ENCODE assay signal across 25 cellular contexts in the genomic region with DNA sequence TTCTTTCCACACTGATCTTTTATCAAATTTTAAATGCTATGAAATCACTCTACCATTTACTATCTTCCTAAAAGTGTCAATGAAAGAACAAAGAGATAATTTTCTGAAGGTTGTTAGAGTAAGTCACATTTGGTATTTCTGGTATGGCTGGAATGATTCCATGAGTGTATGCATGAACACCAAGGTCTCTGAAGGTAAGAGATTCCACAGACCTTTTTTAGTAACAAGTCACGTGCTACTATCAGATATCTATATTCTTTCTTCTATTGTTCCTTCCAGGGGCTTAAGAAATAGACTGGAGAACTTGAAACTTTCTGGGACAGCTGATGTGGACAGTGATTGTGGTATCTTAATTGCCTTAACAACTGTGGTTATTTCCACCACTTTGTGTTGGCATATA.
A peak's percentile ranks its signal among the peaks of the same experiment; 100 is the strongest.
DNase-seq lines count a peak whose midpoint lies in the region; ATAC-seq, FAIRE-seq and TF ChIP-seq lines count a peak whose summit lies in the region.
"Had no signal": no experiment of that assay in that cellular context is flagged by ENCODE, and none has a peak within 500 bp of the region (broad histone marks: within the 10 kb centered on the region; RNA-seq: fewer than 3 reads in every experiment).

No MANE protein-coding gene starts in this region.

- no peak overlapping the region for H3K27ac ChIP-seq in A549

- POLR2A ChIA-PET in A549 (lab: Yijun Ruan, JAX), result no interaction called here

- peak; percentile 36 for FAIRE-seq in A549 (lab: Jason Lieb, UNC)
- FAIRE-seq: GM12878, GM19239, H54, HTR-8/SVneo had no signal

- H3K4me3 ChIP-seq in A549, result no peak overlapping the region
- no peak overlapping the region for H3K4me3 ChIP-seq in H7 (ENCODE audit: insufficient read depth, low read depth, low read length)
- no peak overlapping the region for H3K4me3 ChIP-seq in choroid plexus epithelial cell (ENCODE audit: low read depth, low read length)
- H3K4me3 ChIP-seq: GM12878, GM23338 had no signal

- WGBS in A549 (ENCODE audit: missing lambda C conversion rate), result 92% methylated on average over 1 of the region's 1 CpG

- no peak for TF ChIP-seq EP300 in A549 (IDR thresholded peaks at IDR 0.05)

- TF ChIP-seq RAD21 in A549 (conservative IDR thresholded peaks at IDR 0.05 in 1 of 2, IDR thresholded peaks at IDR 0.05 in 1 of 2), result no peak

- no peaks in the 10 kb centered on the region for H3K9me3 ChIP-seq in A549
- H3K9me3 ChIP-seq: BE2C had no signal

- TF ChIP-seq CTCF in A549 (IDR thresholded peaks at IDR 0.05) (no peak), choroid plexus epithelial cell (conservative IDR thresholded peaks at IDR 0.05; ENCODE audit: low read depth, low read length) (no peak)

- no peaks in the 10 kb centered on the region for H3K27me3 ChIP-seq in H7 (ENCODE audit: control insufficient read depth, insufficient read depth, low read length)
- H3K27me3 ChIP-seq: BE2C had no signal

- no peak overlapping the region for H3K4me2 ChIP-seq in A549
- H3K4me2 ChIP-seq: GM23338 had no signal

- CTCF ChIA-PET in A549 (lab: Yijun Ruan, JAX), result no interaction called here

- TF ChIP-seq POLR2A in A549 (IDR thresholded peaks at IDR 0.05; ENCODE audit: low read length), result no peak

- H3K36me3 ChIP-seq in H7 (replicated peaks; ENCODE audit: control insufficient read depth, insufficient read depth, low read length), result no peaks in the 10 kb centered on the region
- H3K36me3 ChIP-seq: BE2C had no signal

- ATAC-seq in A549 (no peak), esophagus mucosa (no peak)
- ATAC-seq: GM12878, GM23338, HCT116 had no signal

- DNase-seq in A549 (ENCODE audit: low read depth in 1 of 2, low spot score in 1 of 2), result no peak
- peak; percentile 3 for DNase-seq in H7
- DNase-seq in choroid plexus epithelial cell (ENCODE audit: low read depth), result peak; percentile 21
- peak; percentile 13 for DNase-seq in myocyte (ENCODE audit: low read depth)
- DNase-seq in activated effector memory CD4-positive, alpha-beta T cell treated with anti-CD3 and anti-CD28 coated beads, Interleukin-2, amount 50 U/mL, for 16 hours, result no peak
- no peak for DNase-seq in LoVo (ENCODE audit: low spot score)
- DNase-seq in medulla oblongata (ENCODE audit: extremely low spot score), result no peak
- DNase-seq: ACHN; BE2C; C1 segment of cervical spinal cord; CD4-positive, CD25-positive, alpha-beta regulatory T cell; CD8-positive, alpha-beta memory T cell; COR-L47; DMS 273 treated with DMSO at 0.1 percent for 48 hours; DMS53; DND-41; EL; HFFc6 had no signal

- H3K4me1 ChIP-seq in A549, result peaks cover 22% of the 10 kb centered on the region
- H3K4me1 ChIP-seq: BE2C had no signal

TF ChIP-seq in A549, 52 proteins besides CTCF, POLR2A, EP300 and RAD21:
- TF ChIP-seq SREBF2 (IDR thresholded peaks at IDR 0.05), result no peak
- TF ChIP-seq RNF2 (IDR thresholded peaks at IDR 0.05; ENCODE audit: borderline replicate concordance, low read depth), result no peak

Comparison
In these comparisons a context has a peak if more than half of its experiments do, and no peak if none do; other contexts are left out.
1. DNase-seq: peak in H7 (single experiment), choroid plexus epithelial cell (single experiment) and myocyte (single experiment); none in A549 (0 of 2), activated effector memory CD4-positive, alpha-beta T cell treated with anti-CD3 and anti-CD28 coated beads, Interleukin-2, amount 50 U/mL, for 16 hours (single experiment), LoVo (single experiment) and medulla oblongata (single experiment).